ENCODE assay signal across 9 cellular contexts in genomic region chr15:81106560-81106959, GRCh38.
DNase-seq lines count a peak whose midpoint lies in the region; ATAC-seq and TF ChIP-seq lines count a peak whose summit lies in the region.
"Had no signal": no experiment of that assay in that cellular context is flagged by ENCODE, and none has a peak within 500 bp of the region (broad histone marks: within the 10 kb centered on the region; RNA-seq: fewer than 3 reads in every experiment).

No MANE protein-coding gene starts in this region.

- H3K27me3 Mint-ChIP-seq in effector memory CD8-positive, alpha-beta T cell, result peaks cover 56 to 59% of the 10 kb centered on the region in 2 donors
- peaks cover 13% of the 10 kb centered on the region for H3K27me3 Mint-ChIP-seq in memory B cell

- peak; percentile 74 for DNase-seq in Ammon's horn (ENCODE audit: low spot score)
- DNase-seq in GM19238 (ENCODE audit: insufficient read length, low spot score), result peak; percentile 21
- peak; percentile 35 for DNase-seq in NCI-H2171 (lab: John Stamatoyannopoulos, UW)
- peak; percentile 49 for DNase-seq in WERI-Rb-1
- DNase-seq in effector memory CD8-positive, alpha-beta T cell, result peak in 2 of 3 experiments; percentile 4 to 30
- peak; percentile 29 to 37 for DNase-seq in memory B cell (ENCODE audit: low spot score in 2 of 2)
- DNase-seq in superior temporal gyrus (ENCODE audit: extremely low spot score), result peak; percentile 89

- no peaks in the 10 kb centered on the region for H3K36me3 Mint-ChIP-seq in effector memory CD8-positive, alpha-beta T cell (ENCODE audit: insufficient read depth)
- H3K36me3 Mint-ChIP-seq in memory B cell, result no peaks in the 10 kb centered on the region

- no peak overlapping the region for H3K27ac ChIP-seq in WERI-Rb-1
- H3K27ac ChIP-seq: skin epidermis had no signal

- H3K4me3 Mint-ChIP-seq in effector memory CD8-positive, alpha-beta T cell, result no peak overlapping the region
- no peak overlapping the region for H3K4me3 Mint-ChIP-seq in memory B cell

- no peak overlapping the region for H3K27ac Mint-ChIP-seq in effector memory CD8-positive, alpha-beta T cell
- no peak overlapping the region for H3K27ac Mint-ChIP-seq in memory B cell

- no peaks in the 10 kb centered on the region for H3K4me1 Mint-ChIP-seq in effector memory CD8-positive, alpha-beta T cell (ENCODE audit: low read depth in 2 of 2)
- peaks cover 4% of the 10 kb centered on the region for H3K4me1 Mint-ChIP-seq in memory B cell

- H3K9me3 Mint-ChIP-seq in effector memory CD8-positive, alpha-beta T cell, result no peaks in the 10 kb centered on the region
- no peaks in the 10 kb centered on the region for H3K9me3 Mint-ChIP-seq in memory B cell

- ATAC-seq in effector memory CD8-positive, alpha-beta T cell (replicated peaks), result peak; percentile 27
- no peak for ATAC-seq in memory B cell (ENCODE audit: low read depth)
- no peak for ATAC-seq in HG03521 (IDR thresholded peaks at IDR 0.05; ENCODE audit: unreplicated experiment)

- H3K9me3 ChIP-seq in WERI-Rb-1 (ENCODE audit: severe bottlenecking), result no peaks in the 10 kb centered on the region

- peak; percentile 65 for TF ChIP-seq CTCF in WERI-Rb-1 (IDR thresholded peaks at IDR 0.05; ENCODE audit: low read depth, low read length)

- no peaks in the 10 kb centered on the region for H3K27me3 ChIP-seq in WERI-Rb-1 (ENCODE audit: insufficient read depth, low read depth, severe bottlenecking)

- H3K36me3 ChIP-seq in WERI-Rb-1, result no peaks in the 10 kb centered on the region

- H3K4me3 ChIP-seq in WERI-Rb-1 (ENCODE audit: low read depth, low read length), result no peak overlapping the region
- H3K4me3 ChIP-seq: skin epidermis had no signal

Comparison
In these comparisons a context has a peak if more than half of its experiments do, and no peak if none do; other contexts are left out.
1. DNase-seq: peak in every context shown above with its lines; median percentile 89 in superior temporal gyrus; 74 in Ammon's horn; 49 in WERI-Rb-1; 35 in NCI-H2171; 33 in memory B cell; 21 in GM19238; 17 in effector memory CD8-positive, alpha-beta T cell.